In the genomic region with DNA sequence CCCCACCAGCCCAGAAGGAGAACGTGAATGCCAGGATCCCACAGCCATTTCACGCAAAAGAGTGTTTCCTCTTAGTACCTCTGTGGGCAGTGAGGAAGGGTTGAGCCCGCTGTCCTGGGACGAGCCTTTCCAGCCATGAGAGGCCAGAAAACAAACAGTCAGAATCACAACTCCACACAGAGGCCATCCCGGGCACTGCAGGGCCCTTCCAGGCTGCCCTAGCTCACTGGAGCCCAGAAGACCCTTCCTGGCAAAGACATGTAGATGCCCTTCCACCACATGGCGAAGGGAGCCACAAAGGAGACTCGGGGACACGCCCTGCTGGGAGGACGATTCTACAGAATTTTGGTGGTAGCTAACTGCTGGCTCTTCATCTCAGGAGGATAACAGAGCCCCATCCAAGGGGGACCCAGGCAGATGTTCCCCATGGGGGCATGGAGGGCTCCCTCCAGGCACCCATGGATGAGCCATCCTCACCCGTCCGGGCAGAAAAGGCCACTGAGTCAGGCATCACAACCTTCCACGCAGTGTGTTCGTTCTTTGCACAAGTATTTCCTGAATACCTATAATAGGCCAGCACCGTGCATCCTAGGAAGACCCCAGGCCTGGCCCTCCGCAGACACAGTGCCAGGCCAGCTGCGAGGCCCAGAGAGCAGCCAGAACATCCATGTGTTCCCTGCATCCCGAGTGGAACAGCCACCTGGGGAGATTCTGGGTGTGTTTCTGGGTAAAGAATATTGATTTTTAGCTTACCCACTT, we compare ENCODE assay signal across 9 cellular contexts. TPM values are rescaled to one million over a fixed set of nuclear protein-coding genes. Genes with fewer than 3 reads are reported as not detected.
DNase-seq lines count a peak whose midpoint lies in the region; ATAC-seq, FAIRE-seq and TF ChIP-seq lines count a peak whose summit lies in the region.
"Had no signal": no experiment of that assay in that cellular context is flagged by ENCODE, and none has a peak within 500 bp of the region (broad histone marks: within the 10 kb centered on the region; RNA-seq: fewer than 3 reads in every experiment).

No MANE protein-coding gene starts in this region.

- H2AFZ ChIP-seq in K562 (ENCODE audit: low read depth, low read length), result no peak overlapping the region

- no peak overlapping the region for H3K27ac ChIP-seq in K562 (ENCODE audit: extremely low read depth, low read depth, low read length)
- H3K27ac ChIP-seq in aorta (ENCODE audit: low read depth in 1 of 2, low read length in 2 of 2), result no peak overlapping the region

- TF ChIP-seq EP300 in K562 (IDR thresholded peaks at IDR 0.05; ENCODE audit: low read length), result no peak

- H3K4me3 Mint-ChIP-seq in stimulated activated naive CD8-positive, alpha-beta T cell treated with anti-CD3 and anti-CD28 coated beads, Interleukin-15, amount 100 ng/mL, for 72 hours, result no peak overlapping the region
- H3K4me3 Mint-ChIP-seq: CD4-positive, CD25-positive, alpha-beta regulatory T cell had no signal

- TF ChIP-seq RAD21 in K562 (CRISPR knock-in tag; conservative IDR thresholded peaks at IDR 0.05 in 1 of 2, IDR thresholded peaks at IDR 0.05 in 1 of 2), result peak in 1 of 2 experiments; percentile 33; a peak in 2 of 4 replicates

- no peak for FAIRE-seq in K562 (lab: Jason Lieb, UNC)

- in situ Hi-C loops in K562 (cut with MboI), result loop anchor here (25.0 kb wide), 1 partner anchor 422 kb away; the partner anchor contains the start of gene OSBPL11

- H3K36me3 ChIP-seq in K562 (ENCODE audit: control insufficient read depth, insufficient read depth, low read length) (no peaks in the 10 kb centered on the region), aorta (ENCODE audit: control insufficient read depth in 1 of 2, insufficient read depth in 2 of 2, low read length in 1 of 2) (no peaks in the 10 kb centered on the region)

- TF ChIP-seq CTCF in K562 (IDR thresholded peaks at IDR 0.05 in 2 of 3, conservative IDR thresholded peaks at IDR 0.05 in 1 of 3; ENCODE audit: insufficient read depth in 2 of 3, low read depth in 1 of 3, low read length in 3 of 3), result peak; percentile 10 to 43 (median 37); a peak in 2 of 6 replicates

- TF ChIP-seq POLR2A in K562 (conservative IDR thresholded peaks at IDR 0.05), result no peak

- peaks cover 32% of the 10 kb centered on the region for H3K27me3 Mint-ChIP-seq in stimulated activated naive CD8-positive, alpha-beta T cell treated with anti-CD3 and anti-CD28 coated beads, Interleukin-15, amount 100 ng/mL, for 72 hours

- no peaks in the 10 kb centered on the region for H3K4me1 Mint-ChIP-seq in stimulated activated naive CD8-positive, alpha-beta T cell treated with anti-CD3 and anti-CD28 coated beads, Interleukin-15, amount 100 ng/mL, for 72 hours
- H3K4me1 Mint-ChIP-seq: CD4-positive, CD25-positive, alpha-beta regulatory T cell had no signal

- H3K4me2 ChIP-seq in K562 (ENCODE audit: insufficient read depth, low read length), result no peak overlapping the region

- no peaks in the 10 kb centered on the region for H4K20me1 ChIP-seq in K562 (replicated peaks; ENCODE audit: control insufficient read depth, insufficient read depth, low read length)

- H3K9me3 ChIP-seq in K562 (replicated peaks; ENCODE audit: control insufficient read depth, insufficient read depth, low read depth, low read length) (no peaks in the 10 kb centered on the region), aorta (ENCODE audit: control insufficient read depth, low read length) (no peaks in the 10 kb centered on the region)

- H3K9ac ChIP-seq in K562 (ENCODE audit: insufficient read depth in 1 of 2, low read depth in 2 of 2, low read length in 2 of 2), result peak overlapping the region in 1 of 2 experiments; percentile 52; a peak in 1 of 4 replicates

- no peaks in the 10 kb centered on the region for H3K79me2 ChIP-seq in K562 (ENCODE audit: control insufficient read depth, insufficient read depth, low read length)

- DNase-seq in stimulated activated naive CD8-positive, alpha-beta T cell treated with anti-CD3 and anti-CD28 coated beads, Interleukin-15, amount 100 ng/mL, for 72 hours, result no peak
- DNase-seq in stimulated activated naive CD8-positive, alpha-beta T cell treated with anti-CD3 and anti-CD28 coated beads, Interleukin-15, Interleukin-2, amounts not matched to agents 100 U/mL and 50 U/mL, for 24 hours, result no peak
- DNase-seq in K562 (ENCODE audit: extremely low read depth in 1 of 4, low spot score in 3 of 4) (no peak), left colon (no peak), aorta (peak in 1 of 2 donors; percentile 70), middle frontal gyrus (ENCODE audit: extremely low spot score, low spot score) (no peak), NCI-H748 treated with DMSO at 0.1 percent for 48 hours (lab: John Stamatoyannopoulos, UW) (no peak), KG1 (lab: John Stamatoyannopoulos, UW) (no peak)
- DNase-seq: CD4-positive, CD25-positive, alpha-beta regulatory T cell had no signal

- CTCF ChIA-PET in K562 (lab: Yijun Ruan, JAX; ENCODE audit: low intra/inter-chr PET ratio), result no interaction called here

- H3K4me3 ChIP-seq in K562 (no peak overlapping the region), aorta (ENCODE audit: low read length in 2 of 2) (no peak overlapping the region)

- no TSS peak for BruUV-seq in K562 (replicated peaks; lab: Mats Ljungman, UMichigan)

- ATAC-seq in stimulated activated naive CD8-positive, alpha-beta T cell treated with anti-CD3 and anti-CD28 coated beads, Interleukin-15, amount 100 ng/mL, for 72 hours, result peak; percentile 43
- ATAC-seq in stimulated activated naive CD8-positive, alpha-beta T cell treated with anti-CD3 and anti-CD28 coated beads, Interleukin-15, Interleukin-2, amounts not matched to agents 100 U/mL and 50 U/mL, for 24 hours, result no peak
- peak; percentile 82 for ATAC-seq in K562
- ATAC-seq in left colon, result peak; percentile 26
- ATAC-seq in aorta (ENCODE audit: low FRiP score), result peak; percentile 83

- WGBS in K562 (ENCODE audit: insufficient coverage, low coverage, missing lambda C conversion rate), result 10% methylated on average over 14 of the region's 17 CpGs
- WGBS in aorta, 2 donors, result 78 to 86% methylated on average over 17 of the region's 17 CpGs

- intact Hi-C loops in K562 (cut with micrococcal nuclease) (loop anchor here (2.0 to 10.0 kb wide), 3 partner anchors 171 to 401 kb away; no protein-coding TSS in a partner anchor), left colon (cut with DNase I, micrococcal nuclease) (no loop called here), aorta (cut with DNase I) (no loop called here)

- no peaks in the 10 kb centered on the region for H3K9me3 Mint-ChIP-seq in stimulated activated naive CD8-positive, alpha-beta T cell treated with anti-CD3 and anti-CD28 coated beads, Interleukin-15, amount 100 ng/mL, for 72 hours

- H3K27ac Mint-ChIP-seq in stimulated activated naive CD8-positive, alpha-beta T cell treated with anti-CD3 and anti-CD28 coated beads, Interleukin-15, amount 100 ng/mL, for 72 hours, result no peak overlapping the region

- H3K9me1 ChIP-seq in K562 (ENCODE audit: control insufficient read depth, insufficient read depth, low read length), result no peaks in the 10 kb centered on the region

- peaks cover 0 to 4% of the 10 kb centered on the region in 2 experiments; a peak in 3 of 5 replicates for H3K4me1 ChIP-seq in K562 (replicated peaks in 1 of 2; ENCODE audit: control insufficient read depth in 2 of 2, insufficient read depth in 2 of 2, low read length in 2 of 2)
- H3K4me1 ChIP-seq in aorta (ENCODE audit: control insufficient read depth in 1 of 2, insufficient read depth in 2 of 2, low read length in 2 of 2), result no peaks in the 10 kb centered on the region

- H3K27me3 ChIP-seq in K562 (ENCODE audit: control insufficient read depth in 2 of 2, insufficient read depth in 2 of 2, low read length in 2 of 2), result peaks cover 5 to 53% of the 10 kb centered on the region in 2 experiments
- H3K27me3 ChIP-seq in aorta (ENCODE audit: control insufficient read depth in 1 of 2, insufficient read depth in 2 of 2, low read length in 1 of 2), result no peaks in the 10 kb centered on the region

- POLR2A ChIA-PET in K562 (lab: Yijun Ruan, JAX), result interaction anchor here (0.7 kb wide), 1 partner anchor 36 kb away, joined by 7 read pairs; no protein-coding TSS in a partner anchor

TF ChIP-seq in K562, 482 proteins besides CTCF, POLR2A, EP300 and RAD21 (continues in another document):
- no peak for TF ChIP-seq ZNF217 (CRISPR knock-in tag; IDR thresholded peaks at IDR 0.05)
- TF ChIP-seq ZNF76 (CRISPR knock-in tag; IDR thresholded peaks at IDR 0.05; ENCODE audit: borderline replicate concordance), result no peak
- TF ChIP-seq, protein P1, sequence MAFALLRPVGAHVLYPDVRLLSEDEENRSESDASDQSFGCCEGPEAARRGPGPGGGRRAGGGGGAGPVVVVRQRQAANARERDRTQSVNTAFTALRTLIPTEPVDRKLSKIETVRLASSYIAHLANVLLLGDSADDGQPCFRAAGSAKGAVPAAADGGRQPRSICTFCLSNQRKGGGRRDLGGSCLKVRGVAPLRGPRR (CRISPR knock-in tag; IDR thresholded peaks at IDR 0.05), result no peak

RNA-seq across cellular contexts. Expression of gene SLC12A8, which starts 47.2 kb away (rescaled TPM):
- 0.81 and 1.1 TPM in 2 replicates for total RNA-seq in K562 (2011; cell fraction: chromatin; rRNA removed; ENCODE audit: low replicate concordance)
- 0.33 and 1.2 TPM in 2 replicates for total RNA-seq in K562 (2011; cell fraction: nucleolus; rRNA removed)
- total RNA-seq in K562 (2011; cell fraction: nucleoplasm; rRNA removed), result 0.95 TPM in 1 of 2 replicates, not detected in the other
- total RNA-seq in K562 (2014; rRNA removed) (not detected in 2 replicates), K562 (2014; rRNA removed; fragmentation: Illumina TruSeq; extraction: Trizol) (0.11 TPM in 1 of 2 replicates, not detected in the other), K562 (2015; rRNA removed; fragmentation: Illumina TruSeq; extraction: Trizol) (not detected in 2 replicates), K562 (2021) (0.33 TPM in 1 of 2 replicates, not detected in the other), left colon (10 to 100 TPM; 18.4 to 23.7 TPM), aorta (1 to 10 TPM; 1.4 to 2.6 TPM)
- polyA plus RNA-seq in K562 (2011; rRNA removed) (0.12 TPM in 1 of 2 replicates, not detected in the other), K562 (2014; fragmentation: Illumina TruSeq; extraction: Trizol) (0.04 and 0.24 TPM in 2 replicates), K562 (2014; fragmentation: Nextera tagmentation; extraction: Ambion mirVana) (under 1 TPM in 1 of 2 experiments, not detected in 1; 0.04 TPM), K562 (2014; rRNA removed) (0.09 TPM in 1 of 2 replicates, not detected in the other), aorta (1 to 10 TPM in 1 of 2 donors, not detected in 1; 1.1 TPM)
- polyA plus RNA-seq in K562 (2011; cell fraction: cytosol; rRNA removed), result 0.18 and 0.24 TPM in 2 replicates
- 0.07 and 0.38 TPM in 2 replicates for polyA plus RNA-seq in K562 (2011; cell fraction: nucleus; rRNA removed)
- 0.05 and 0.97 TPM in 2 replicates for polyA plus RNA-seq in K562 (2012)
- 0.09 TPM in 1 of 2 replicates, not detected in the other for polyA minus RNA-seq in K562 (2011; rRNA and poly(A)+ RNA removed)
- not detected in 2 replicates for polyA minus RNA-seq in K562 (2011; cell fraction: cytosol; rRNA and poly(A)+ RNA removed)
- polyA minus RNA-seq in K562 (2011; cell fraction: nucleus; rRNA and poly(A)+ RNA removed), result not detected in 2 replicates
- total RNA-seq: CD4-positive, CD25-positive, alpha-beta regulatory T cell had no signal
- polyA plus RNA-seq: CD4-positive, CD25-positive, alpha-beta regulatory T cell had no signal

Comparison
In these comparisons a context has a peak if more than half of its experiments do, and no peak if none do; other contexts are left out.
1. RNA of gene SLC12A8, which starts 47.2 kb away (total RNA-seq): 18.4 to 23.7 TPM in left colon; 1.4 to 2.6 TPM in aorta and 0.11 to 1.2 TPM in K562; every median in the first group is over 4 times any median in the second.